Comparison of ENCODE assay signal across 8 cellular contexts in genomic region chr1:14970115-14970798, GRCh38.
DNase-seq lines count a peak whose midpoint lies in the region; ATAC-seq and TF ChIP-seq lines count a peak whose summit lies in the region.

No MANE protein-coding gene starts in this region.

- H3K27me3 ChIP-seq in ACC112 (ENCODE audit: insufficient read depth, low read length) (no peaks in the 10 kb centered on the region), ascending aorta (no peaks in the 10 kb centered on the region), kidney epithelial cell (ENCODE audit: control insufficient read depth, insufficient read depth, low read length) (no peaks in the 10 kb centered on the region)

- no peaks in the 10 kb centered on the region for H3K79me2 ChIP-seq in ACC112 (ENCODE audit: control insufficient read depth, insufficient read depth, low read length, unreplicated experiment)

- H3K36me3 ChIP-seq in ACC112 (ENCODE audit: insufficient read depth, low read length), result no peaks in the 10 kb centered on the region; the same call in 1 of the 2 replicates
- H3K36me3 ChIP-seq in ascending aorta, result no peaks in the 10 kb centered on the region
- peaks cover 2% of the 10 kb centered on the region for H3K36me3 ChIP-seq in kidney epithelial cell (ENCODE audit: control insufficient read depth, insufficient read depth, low read length)

- H3K4me3 Mint-ChIP-seq in stimulated activated memory B cell treated with anti-CD40 and anti-IgM and Interleukin-4, amounts not matched to agents 10 μg/mL and 1 μg/mL and 100 μg/mL, for 72 hours, result no peak overlapping the region

- H3K9me3 Mint-ChIP-seq in stimulated activated memory B cell treated with anti-CD40 and anti-IgM and Interleukin-4, amounts not matched to agents 10 μg/mL and 1 μg/mL and 100 μg/mL, for 72 hours, result peaks cover 4% of the 10 kb centered on the region

- H3K27ac ChIP-seq in ACC112 (ENCODE audit: low read depth, low read length) (peak overlapping the region; percentile 40), ascending aorta (peak overlapping the region; percentile 83 to 90)

- H3K27ac Mint-ChIP-seq in stimulated activated memory B cell treated with anti-CD40 and anti-IgM and Interleukin-4, amounts not matched to agents 10 μg/mL and 1 μg/mL and 100 μg/mL, for 72 hours, result no peak overlapping the region

- H3K36me3 Mint-ChIP-seq in stimulated activated memory B cell treated with anti-CD40 and anti-IgM and Interleukin-4, amounts not matched to agents 10 μg/mL and 1 μg/mL and 100 μg/mL, for 72 hours, result no peaks in the 10 kb centered on the region

- H2AFZ ChIP-seq in ACC112 (ENCODE audit: low read length, unreplicated experiment), result no peak overlapping the region

- H3K4me3 ChIP-seq in ACC112 (ENCODE audit: low read depth, low read length) (peak overlapping the region; percentile 12; the same call in 1 of the 2 replicates), HFF-Myc (replicated peaks; ENCODE audit: low read depth, low read length) (0 out of 2 replicates have a peak overlapping the region, but pooled peaks have one; percentile 8), ascending aorta (no peak overlapping the region), kidney epithelial cell (ENCODE audit: low read depth, low read length) (no peak overlapping the region)

- H3K9me3 ChIP-seq in ascending aorta, result no peaks in the 10 kb centered on the region

- ATAC-seq in stimulated activated memory B cell treated with anti-CD40 and anti-IgM and Interleukin-4, amounts not matched to agents 10 μg/mL and 1 μg/mL and 100 μg/mL, for 72 hours, result no peak
- no peak for ATAC-seq in GM18517 (IDR thresholded peaks at IDR 0.05; ENCODE audit: unreplicated experiment)

- no peaks in the 10 kb centered on the region for H3K27me3 Mint-ChIP-seq in stimulated activated memory B cell treated with anti-CD40 and anti-IgM and Interleukin-4, amounts not matched to agents 10 μg/mL and 1 μg/mL and 100 μg/mL, for 72 hours

- no peaks in the 10 kb centered on the region for H3K4me1 Mint-ChIP-seq in stimulated activated memory B cell treated with anti-CD40 and anti-IgM and Interleukin-4, amounts not matched to agents 10 μg/mL and 1 μg/mL and 100 μg/mL, for 72 hours

- TF ChIP-seq CTCF in HFF-Myc (IDR thresholded peaks at IDR 0.05; ENCODE audit: low read depth, low read length, missing control alignments) (no peak), ascending aorta (IDR thresholded peaks at IDR 0.05) (no peak), kidney epithelial cell (IDR thresholded peaks at IDR 0.05; ENCODE audit: insufficient read depth, low read length, poor library complexity, severe bottlenecking) (no peak)

- H3K4me1 ChIP-seq in ACC112 (ENCODE audit: control insufficient read depth, insufficient read depth, low read length, unreplicated experiment) (peaks cover 29% of the 10 kb centered on the region), ascending aorta (peaks cover 16 to 39% of the 10 kb centered on the region in 2 donors)

- intact Hi-C loops in ascending aorta (cut with DNase I), result loop anchor here (1.0 to 5.0 kb wide), 2 partner anchors 46 to 57 kb away; no protein-coding TSS in a partner anchor

- DNase-seq in HFF-Myc (ENCODE audit: extremely low read depth, low read depth) (peak; percentile 89), ascending aorta (ENCODE audit: low spot score in 2 of 2) (peak; percentile 60 to 94), kidney epithelial cell (ENCODE audit: low read depth) (peak; percentile 83), NCI-H2171 treated with DMSO at 0.1 percent for 48 hours (lab: John Stamatoyannopoulos, UW) (no peak)
- DNase-seq in stimulated activated CD8-positive, alpha-beta memory T cell treated with anti-CD3 and anti-CD28 coated beads, Interleukin-7, amount 100 ng/mL, for 48 hours (ENCODE audit: extremely low read depth in 1 of 2, low read depth in 1 of 2), result peak; percentile 7 to 28

Comparison
In these comparisons a context has a peak if more than half of its experiments do, and no peak if none do; other contexts are left out.
1. H3K4me3 ChIP-seq: peak in ACC112 (single experiment) and HFF-Myc (single experiment); none in ascending aorta (0 of 2) and kidney epithelial cell (single experiment).